8 cellular contexts compared by ENCODE assay signal in genomic region chrX:107731831-107732502, GRCh38. TPM values are rescaled to one million over a fixed set of nuclear protein-coding genes. Genes with fewer than 3 reads are reported as not detected.
DNase-seq lines count a peak whose midpoint lies in the region; ATAC-seq, FAIRE-seq and TF ChIP-seq lines count a peak whose summit lies in the region.

No MANE protein-coding gene starts in this region.

- WGBS in pancreas, 2 donors = 7 to 17% methylated on average over 7 of the region's 7 CpGs

- FAIRE-seq in H54 (lab: Jason Lieb, UNC) (peak; percentile 65), pancreas (lab: Jason Lieb, UNC) (no peak)

- H3K9me3 Mint-ChIP-seq in glutamatergic neuron (ENCODE audit: unreplicated experiment) = peaks cover 5% of the 10 kb centered on the region

- DNase-seq in H54 (ENCODE audit: insufficient read length, low spot score) = peak; percentile 59
- DNase-seq in RPMI8226 = peak; percentile 83
- peak; percentile 79 for DNase-seq in fibroblast of the conjunctiva (ENCODE audit: low read depth)
- peak; percentile 85 to 94 (median 93) for DNase-seq in pancreas
- DNase-seq in glutamatergic neuron = no peak
- DNase-seq in activated CD4-positive, alpha-beta T cell treated with anti-CD3 and anti-CD28 coated beads, Interleukin-2, amount 50 U/mL, for 48 hours = no peak

- TF ChIP-seq CTCF in pancreas (IDR thresholded peaks at IDR 0.05) = no peak
- no peak for TF ChIP-seq CTCF in glutamatergic neuron (IDR thresholded peaks at IDR 0.05; ENCODE audit: partially characterized antibody, unreplicated experiment)

- peak overlapping the region in 3 of 4 donors; percentile 16 to 77 (median 53) for H3K27ac ChIP-seq in pancreas

- peaks cover 16 to 38% (median 17%) of the 10 kb centered on the region in 3 donors for H3K4me1 ChIP-seq in pancreas

- no peaks in the 10 kb centered on the region for H3K36me3 Mint-ChIP-seq in glutamatergic neuron (ENCODE audit: unreplicated experiment)

- ATAC-seq in pancreas (peak; percentile 84 to 91 (median 88)), GM21786 (IDR thresholded peaks at IDR 0.05; ENCODE audit: unreplicated experiment) (no peak), GM19397 (IDR thresholded peaks at IDR 0.05; ENCODE audit: unreplicated experiment) (no peak)

- no peak for TF ChIP-seq POLR2A in H54 (IDR thresholded peaks at IDR 0.05; ENCODE audit: low read depth, low read length)

- H3K9me3 ChIP-seq in pancreas = no peaks in the 10 kb centered on the region

- no peak overlapping the region for H3K4me3 ChIP-seq in pancreas

- no peaks in the 10 kb centered on the region for H3K36me3 ChIP-seq in pancreas

- H3K27me3 ChIP-seq in pancreas = peaks cover 0 to 4% (median 0%) of the 10 kb centered on the region in 4 donors

- H3K4me1 Mint-ChIP-seq in glutamatergic neuron (ENCODE audit: low read depth, unreplicated experiment) = peaks cover 2% of the 10 kb centered on the region

- H3K4me3 Mint-ChIP-seq in glutamatergic neuron (ENCODE audit: unreplicated experiment) = no peak overlapping the region

- no peak overlapping the region for H3K27ac Mint-ChIP-seq in glutamatergic neuron (ENCODE audit: unreplicated experiment)

- intact Hi-C loops in pancreas (cut with DNase I) = no loop called here

- no peaks in the 10 kb centered on the region for H3K27me3 Mint-ChIP-seq in glutamatergic neuron (ENCODE audit: unreplicated experiment)

RNA-seq across cellular contexts. Expression of gene TSC22D3, which starts 43.6 kb away (rescaled TPM):
- 10 to 100 TPM; 12.8 to 86.6 (median 47.3) TPM for total RNA-seq in pancreas
- 10 to 100 TPM; 38.8 to 61.5 TPM for polyA plus RNA-seq in pancreas
- 107 TPM for total RNA-seq in glutamatergic neuron (ENCODE audit: unreplicated experiment)

RNA-seq across cellular contexts. Expression of gene NCBP2L, which starts 45.6 kb away (rescaled TPM):
- total RNA-seq in pancreas = under 1 TPM in 3 of 6 donors, not detected in 3; 0.19 to 0.38 (median 0.20) TPM
- under 1 TPM; 0.11 to 0.28 TPM for polyA plus RNA-seq in pancreas
- not detected for total RNA-seq in glutamatergic neuron (ENCODE audit: unreplicated experiment)

Comparison
In these comparisons a context has a peak if more than half of its experiments do, and no peak if none do; other contexts are left out.
1. DNase-seq: peak in H54 (single experiment), RPMI8226 (single experiment), fibroblast of the conjunctiva (single experiment) and pancreas (6 of 6); none in glutamatergic neuron (single experiment) and activated CD4-positive, alpha-beta T cell treated with anti-CD3 and anti-CD28 coated beads, Interleukin-2, amount 50 U/mL, for 48 hours (0 of 2).
2. ATAC-seq: peak in pancreas (4 of 4); none in GM21786 (single experiment) and GM19397 (single experiment).